Comparison of ENCODE assay signal across 1 cellular context in the genomic region with DNA sequence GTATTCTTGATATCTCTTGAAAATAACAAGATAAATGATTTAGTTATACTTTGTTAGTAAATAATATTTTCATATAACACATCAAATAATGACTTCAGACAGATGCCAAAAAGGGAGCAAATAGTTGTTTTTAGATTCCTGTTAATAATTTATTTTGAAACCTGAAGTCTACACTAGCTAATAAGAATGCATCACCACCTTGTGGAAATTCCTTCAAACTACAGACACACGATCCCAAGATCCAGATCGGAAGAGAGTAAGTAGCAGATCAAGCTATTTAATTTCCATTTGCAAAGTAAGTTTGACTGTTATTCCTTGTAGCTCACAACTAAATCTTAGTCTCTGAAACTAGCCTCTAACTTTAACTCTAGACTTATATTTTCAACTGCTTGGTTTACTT.
TF ChIP-seq lines count a peak whose summit lies in the region.

No MANE protein-coding gene starts in this region.

TF ChIP-seq in WTC11, 78 proteins besides CTCF, POLR2A, EP300 and RAD21 (continued from another document):
- TF ChIP-seq ATF6 (CRISPR knock-in tag; IDR thresholded peaks at IDR 0.05): no peak
- TF ChIP-seq JUN (CRISPR knock-in tag; IDR thresholded peaks at IDR 0.05): no peak
- TF ChIP-seq, protein P1, sequence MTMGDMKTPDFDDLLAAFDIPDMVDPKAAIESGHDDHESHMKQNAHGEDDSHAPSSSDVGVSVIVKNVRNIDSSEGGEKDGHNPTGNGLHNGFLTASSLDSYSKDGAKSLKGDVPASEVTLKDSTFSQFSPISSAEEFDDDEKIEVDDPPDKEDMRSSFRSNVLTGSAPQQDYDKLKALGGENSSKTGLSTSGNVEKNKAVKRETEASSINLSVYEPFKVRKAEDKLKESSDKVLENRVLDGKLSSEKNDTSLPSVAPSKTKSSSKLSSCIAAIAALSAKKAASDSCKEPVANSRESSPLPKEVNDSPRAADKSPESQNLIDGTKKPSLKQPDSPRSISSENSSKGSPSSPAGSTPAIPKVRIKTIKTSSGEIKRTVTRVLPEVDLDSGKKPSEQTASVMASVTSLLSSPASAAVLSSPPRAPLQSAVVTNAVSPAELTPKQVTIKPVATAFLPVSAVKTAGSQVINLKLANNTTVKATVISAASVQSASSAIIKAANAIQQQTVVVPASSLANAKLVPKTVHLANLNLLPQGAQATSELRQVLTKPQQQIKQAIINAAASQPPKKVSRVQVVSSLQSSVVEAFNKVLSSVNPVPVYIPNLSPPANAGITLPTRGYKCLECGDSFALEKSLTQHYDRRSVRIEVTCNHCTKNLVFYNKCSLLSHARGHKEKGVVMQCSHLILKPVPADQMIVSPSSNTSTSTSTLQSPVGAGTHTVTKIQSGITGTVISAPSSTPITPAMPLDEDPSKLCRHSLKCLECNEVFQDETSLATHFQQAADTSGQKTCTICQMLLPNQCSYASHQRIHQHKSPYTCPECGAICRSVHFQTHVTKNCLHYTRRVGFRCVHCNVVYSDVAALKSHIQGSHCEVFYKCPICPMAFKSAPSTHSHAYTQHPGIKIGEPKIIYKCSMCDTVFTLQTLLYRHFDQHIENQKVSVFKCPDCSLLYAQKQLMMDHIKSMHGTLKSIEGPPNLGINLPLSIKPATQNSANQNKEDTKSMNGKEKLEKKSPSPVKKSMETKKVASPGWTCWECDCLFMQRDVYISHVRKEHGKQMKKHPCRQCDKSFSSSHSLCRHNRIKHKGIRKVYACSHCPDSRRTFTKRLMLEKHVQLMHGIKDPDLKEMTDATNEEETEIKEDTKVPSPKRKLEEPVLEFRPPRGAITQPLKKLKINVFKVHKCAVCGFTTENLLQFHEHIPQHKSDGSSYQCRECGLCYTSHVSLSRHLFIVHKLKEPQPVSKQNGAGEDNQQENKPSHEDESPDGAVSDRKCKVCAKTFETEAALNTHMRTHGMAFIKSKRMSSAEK (CRISPR knock-in tag; IDR thresholded peaks at IDR 0.05; ENCODE audit: borderline replicate concordance): no peak
- TF ChIP-seq PRDM15 (CRISPR knock-in tag; IDR thresholded peaks at IDR 0.05): no peak
- TF ChIP-seq, protein P2, sequence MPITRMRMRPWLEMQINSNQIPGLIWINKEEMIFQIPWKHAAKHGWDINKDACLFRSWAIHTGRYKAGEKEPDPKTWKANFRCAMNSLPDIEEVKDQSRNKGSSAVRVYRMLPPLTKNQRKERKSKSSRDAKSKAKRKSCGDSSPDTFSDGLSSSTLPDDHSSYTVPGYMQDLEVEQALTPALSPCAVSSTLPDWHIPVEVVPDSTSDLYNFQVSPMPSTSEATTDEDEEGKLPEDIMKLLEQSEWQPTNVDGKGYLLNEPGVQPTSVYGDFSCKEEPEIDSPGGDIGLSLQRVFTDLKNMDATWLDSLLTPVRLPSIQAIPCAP (CRISPR knock-in tag; IDR thresholded peaks at IDR 0.05): no peak
- no peak for TF ChIP-seq GRHL2 (CRISPR knock-in tag; IDR thresholded peaks at IDR 0.05; ENCODE audit: insufficient replicate concordance, severe bottlenecking)
- TF ChIP-seq SP1 (CRISPR knock-in tag; conservative IDR thresholded peaks at IDR 0.05): no peak
- no peak for TF ChIP-seq ZNF512 (CRISPR knock-in tag; IDR thresholded peaks at IDR 0.05; ENCODE audit: borderline replicate concordance)
- TF ChIP-seq, protein P3, sequence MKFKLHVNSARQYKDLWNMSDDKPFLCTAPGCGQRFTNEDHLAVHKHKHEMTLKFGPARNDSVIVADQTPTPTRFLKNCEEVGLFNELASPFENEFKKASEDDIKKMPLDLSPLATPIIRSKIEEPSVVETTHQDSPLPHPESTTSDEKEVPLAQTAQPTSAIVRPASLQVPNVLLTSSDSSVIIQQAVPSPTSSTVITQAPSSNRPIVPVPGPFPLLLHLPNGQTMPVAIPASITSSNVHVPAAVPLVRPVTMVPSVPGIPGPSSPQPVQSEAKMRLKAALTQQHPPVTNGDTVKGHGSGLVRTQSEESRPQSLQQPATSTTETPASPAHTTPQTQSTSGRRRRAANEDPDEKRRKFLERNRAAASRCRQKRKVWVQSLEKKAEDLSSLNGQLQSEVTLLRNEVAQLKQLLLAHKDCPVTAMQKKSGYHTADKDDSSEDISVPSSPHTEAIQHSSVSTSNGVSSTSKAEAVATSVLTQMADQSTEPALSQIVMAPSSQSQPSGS (CRISPR knock-in tag; IDR thresholded peaks at IDR 0.05; ENCODE audit: borderline replicate concordance, low read depth): no peak
- no peak for TF ChIP-seq ARID4B (CRISPR knock-in tag; IDR thresholded peaks at IDR 0.05; ENCODE audit: borderline replicate concordance)
- TF ChIP-seq, protein P4, sequence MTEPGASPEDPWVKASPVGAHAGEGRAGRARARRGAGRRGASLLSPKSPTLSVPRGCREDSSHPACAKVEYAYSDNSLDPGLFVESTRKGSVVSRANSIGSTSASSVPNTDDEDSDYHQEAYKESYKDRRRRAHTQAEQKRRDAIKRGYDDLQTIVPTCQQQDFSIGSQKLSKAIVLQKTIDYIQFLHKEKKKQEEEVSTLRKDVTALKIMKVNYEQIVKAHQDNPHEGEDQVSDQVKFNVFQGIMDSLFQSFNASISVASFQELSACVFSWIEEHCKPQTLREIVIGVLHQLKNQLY (CRISPR knock-in tag; IDR thresholded peaks at IDR 0.05): no peak
- no peak for TF ChIP-seq E2F1 (CRISPR knock-in tag; IDR thresholded peaks at IDR 0.05)
